1 cellular context compared by ENCODE assay signal in the genomic region with DNA sequence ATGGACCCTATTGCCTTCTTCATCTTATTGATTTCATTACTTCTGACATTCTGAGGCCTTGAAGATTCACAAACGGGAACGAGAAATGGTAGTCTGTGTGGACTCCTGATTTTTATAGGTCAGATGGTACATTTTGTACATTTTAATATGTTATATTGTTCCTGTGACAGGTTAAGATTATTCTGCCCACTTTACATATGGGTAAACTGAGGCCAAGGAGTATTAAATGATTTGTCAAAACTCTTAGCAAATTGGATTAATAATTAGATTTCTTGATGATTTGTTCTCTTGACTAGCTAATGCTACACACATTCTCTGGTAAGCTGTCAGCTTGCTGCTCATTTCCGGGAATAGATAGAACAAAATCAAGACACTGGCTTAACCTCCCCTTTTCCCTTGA.
TF ChIP-seq lines count a peak whose summit lies in the region.

No MANE protein-coding gene starts in this region.

TF ChIP-seq in A549, 52 proteins besides CTCF, POLR2A, EP300 and RAD21:
- TF ChIP-seq PBX3 (IDR thresholded peaks at IDR 0.05), result no peak
- no peak for TF ChIP-seq USF2 (IDR thresholded peaks at IDR 0.05)
- TF ChIP-seq CBX8 (IDR thresholded peaks at IDR 0.05), result no peak
